ENCODE assay signal across 1 cellular context in the genomic region with DNA sequence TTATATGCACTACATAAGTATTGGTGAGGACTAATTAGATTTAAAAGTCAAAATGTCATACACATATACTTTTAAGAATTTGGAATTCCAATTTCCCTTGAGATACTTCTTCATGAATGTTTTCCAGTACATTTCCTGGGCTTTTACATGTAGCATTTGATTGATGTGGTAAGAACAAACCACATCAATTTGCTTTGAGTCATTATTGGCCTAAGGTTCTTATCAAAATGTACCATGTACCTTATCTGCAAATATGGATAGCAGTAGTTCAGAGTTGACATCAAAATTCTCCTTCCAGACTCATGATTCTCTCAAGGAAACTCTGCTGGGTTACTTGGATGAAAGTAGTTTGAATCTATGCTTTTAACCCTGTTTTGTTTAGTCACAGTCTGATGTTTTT.
TF ChIP-seq lines count a peak whose summit lies in the region.

No MANE protein-coding gene starts in this region.

TF ChIP-seq in GM12878, 131 proteins besides CTCF, POLR2A, EP300 and RAD21:
- TF ChIP-seq RELA (IDR thresholded peaks at IDR 0.05; ENCODE audit: borderline replicate concordance, partially characterized antibody) (no peak), CHD1 (IDR thresholded peaks at IDR 0.05; ENCODE audit: low read depth, low read length) (no peak), RUNX3 (IDR thresholded peaks at IDR 0.05; ENCODE audit: low read length) (peak; percentile 82), SP1 (IDR thresholded peaks at IDR 0.05; ENCODE audit: low read depth, low read length) (no peak), SMARCA5 (IDR thresholded peaks at IDR 0.05) (no peak), TCF7 (IDR thresholded peaks at IDR 0.05; ENCODE audit: borderline replicate concordance) (peak; percentile 92), EED (IDR thresholded peaks at IDR 0.05; ENCODE audit: low read depth) (no peak), MEF2A (IDR thresholded peaks at IDR 0.05; ENCODE audit: insufficient read depth, low read depth, low read length) (no peak), KLF5 (IDR thresholded peaks at IDR 0.05; ENCODE audit: partially characterized antibody) (no peak), CBFB (IDR thresholded peaks at IDR 0.05; ENCODE audit: low read depth) (0 out of 2 replicates have a peak, but pooled peaks have one; percentile 30), MYC (IDR thresholded peaks at IDR 0.05; ENCODE audit: insufficient read depth, insufficient read length, insufficient replicate concordance, low read length, severe bottlenecking) (no peak), IKZF1 (conservative IDR thresholded peaks at IDR 0.05) (0 out of 2 replicates have a peak, but pooled peaks have one; percentile 16), RCOR1 (conservative IDR thresholded peaks at IDR 0.05; ENCODE audit: low read depth, low read length) (no peak), JUNB (IDR thresholded peaks at IDR 0.05) (0 out of 2 replicates have a peak, but pooled peaks have one; percentile 42), SPI1 (IDR thresholded peaks at IDR 0.05; ENCODE audit: borderline replicate concordance, insufficient read depth, low read depth, low read length) (no peak)
- TF ChIP-seq, protein P1, sequence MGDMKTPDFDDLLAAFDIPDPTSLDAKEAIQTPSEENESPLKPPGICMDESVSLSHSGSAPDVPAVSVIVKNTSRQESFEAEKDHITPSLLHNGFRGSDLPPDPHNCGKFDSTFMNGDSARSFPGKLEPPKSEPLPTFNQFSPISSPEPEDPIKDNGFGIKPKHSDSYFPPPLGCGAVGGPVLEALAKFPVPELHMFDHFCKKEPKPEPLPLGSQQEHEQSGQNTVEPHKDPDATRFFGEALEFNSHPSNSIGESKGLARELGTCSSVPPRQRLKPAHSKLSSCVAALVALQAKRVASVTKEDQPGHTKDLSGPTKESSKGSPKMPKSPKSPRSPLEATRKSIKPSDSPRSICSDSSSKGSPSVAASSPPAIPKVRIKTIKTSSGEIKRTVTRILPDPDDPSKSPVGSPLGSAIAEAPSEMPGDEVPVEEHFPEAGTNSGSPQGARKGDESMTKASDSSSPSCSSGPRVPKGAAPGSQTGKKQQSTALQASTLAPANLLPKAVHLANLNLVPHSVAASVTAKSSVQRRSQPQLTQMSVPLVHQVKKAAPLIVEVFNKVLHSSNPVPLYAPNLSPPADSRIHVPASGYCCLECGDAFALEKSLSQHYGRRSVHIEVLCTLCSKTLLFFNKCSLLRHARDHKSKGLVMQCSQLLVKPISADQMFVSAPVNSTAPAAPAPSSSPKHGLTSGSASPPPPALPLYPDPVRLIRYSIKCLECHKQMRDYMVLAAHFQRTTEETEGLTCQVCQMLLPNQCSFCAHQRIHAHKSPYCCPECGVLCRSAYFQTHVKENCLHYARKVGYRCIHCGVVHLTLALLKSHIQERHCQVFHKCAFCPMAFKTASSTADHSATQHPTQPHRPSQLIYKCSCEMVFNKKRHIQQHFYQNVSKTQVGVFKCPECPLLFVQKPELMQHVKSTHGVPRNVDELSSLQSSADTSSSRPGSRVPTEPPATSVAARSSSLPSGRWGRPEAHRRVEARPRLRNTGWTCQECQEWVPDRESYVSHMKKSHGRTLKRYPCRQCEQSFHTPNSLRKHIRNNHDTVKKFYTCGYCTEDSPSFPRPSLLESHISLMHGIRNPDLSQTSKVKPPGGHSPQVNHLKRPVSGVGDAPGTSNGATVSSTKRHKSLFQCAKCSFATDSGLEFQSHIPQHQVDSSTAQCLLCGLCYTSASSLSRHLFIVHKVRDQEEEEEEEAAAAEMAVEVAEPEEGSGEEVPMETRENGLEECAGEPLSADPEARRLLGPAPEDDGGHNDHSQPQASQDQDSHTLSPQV (IDR thresholded peaks at IDR 0.05) = no peak
